In genomic region chr11:134281635-134282034, GRCh38 we compare ENCODE assay signal across 8 cellular contexts. TPM values are rescaled to one million over a fixed set of nuclear protein-coding genes. Genes with fewer than 3 reads are reported as not detected.
A peak's percentile ranks its signal among the peaks of the same experiment; 100 is the strongest.
DNase-seq lines count a peak whose midpoint lies in the region; ATAC-seq and TF ChIP-seq lines count a peak whose summit lies in the region.
"Not testable (repeated sequence)": the region's sequence is repeated elsewhere in the genome, so short reads cannot be mapped to it uniquely, and the experiment has no call there.
"Had no signal": no experiment of that assay in that cellular context is flagged by ENCODE, and none has a peak within 500 bp of the region (broad histone marks: within the 10 kb centered on the region; RNA-seq: fewer than 3 reads in every experiment).

No MANE protein-coding gene starts in this region.

- not testable (repeated sequence) for H3K4me1 ChIP-seq in right cardiac atrium (ENCODE audit: control insufficient read depth, insufficient read depth, low read length); upper lobe of right lung

- 81% methylated on average over 15 of the region's 17 CpGs for WGBS in right cardiac atrium

- H3K36me3 Mint-ChIP-seq in activated naive CD8-positive, alpha-beta T cell treated with anti-CD3 and anti-CD28 coated beads, Interleukin-2, amount 50 U/mL, for 24 hours (ENCODE audit: low read depth); stimulated activated effector memory CD8-positive, alpha-beta T cell treated with anti-CD3 and anti-CD28 coated beads, Interleukin-12 subunit alpha, Interleukin-12 subunit beta, amount 100 ng/mL, for 72 hours: not testable (repeated sequence)

- not testable (repeated sequence) for H3K4me3 Mint-ChIP-seq in activated naive CD8-positive, alpha-beta T cell treated with anti-CD3 and anti-CD28 coated beads, Interleukin-2, amount 50 U/mL, for 24 hours; stimulated activated effector memory CD8-positive, alpha-beta T cell treated with anti-CD3 and anti-CD28 coated beads, Interleukin-12 subunit alpha, Interleukin-12 subunit beta, amount 100 ng/mL, for 72 hours; stimulated activated naive CD8-positive, alpha-beta T cell treated with anti-CD3 and anti-CD28 coated beads, Interleukin-15, amount 100 ng/mL, for 72 hours

- DNase-seq in activated naive CD8-positive, alpha-beta T cell treated with anti-CD3 and anti-CD28 coated beads, Interleukin-2, amount 50 U/mL, for 24 hours; right cardiac atrium; stimulated activated naive CD8-positive, alpha-beta T cell treated with anti-CD3 and anti-CD28 coated beads, Interleukin-15, amount 100 ng/mL, for 72 hours; upper lobe of right lung: not testable (repeated sequence)
- peak; percentile 7 for DNase-seq in ecto neural progenitor cell (ENCODE audit: low spot score)
- DNase-seq in stimulated activated effector memory CD8-positive, alpha-beta T cell treated with anti-CD3 and anti-CD28 coated beads, Interleukin-12 subunit alpha, Interleukin-12 subunit beta, amount 100 ng/mL, for 72 hours (ENCODE audit: low spot score in 2 of 2) = peak in 1 of 2 donors; percentile 38

- not testable (repeated sequence) for H3K4me1 Mint-ChIP-seq in activated naive CD8-positive, alpha-beta T cell treated with anti-CD3 and anti-CD28 coated beads, Interleukin-2, amount 50 U/mL, for 24 hours; stimulated activated effector memory CD8-positive, alpha-beta T cell treated with anti-CD3 and anti-CD28 coated beads, Interleukin-12 subunit alpha, Interleukin-12 subunit beta, amount 100 ng/mL, for 72 hours
- H3K4me1 Mint-ChIP-seq in stimulated activated naive CD8-positive, alpha-beta T cell treated with anti-CD3 and anti-CD28 coated beads, Interleukin-15, amount 100 ng/mL, for 72 hours = peaks cover 23% of the 10 kb centered on the region

- peak; percentile 18 for ATAC-seq in activated naive CD8-positive, alpha-beta T cell treated with anti-CD3 and anti-CD28 coated beads, Interleukin-2, amount 50 U/mL, for 24 hours
- ATAC-seq in right cardiac atrium (peak; percentile 14 to 37), upper lobe of right lung (peak; percentile 29)
- peak; percentile 31 for ATAC-seq in stimulated activated effector memory CD8-positive, alpha-beta T cell treated with anti-CD3 and anti-CD28 coated beads, Interleukin-12 subunit alpha, Interleukin-12 subunit beta, amount 100 ng/mL, for 72 hours
- peak; percentile 54 for ATAC-seq in stimulated activated naive CD8-positive, alpha-beta T cell treated with anti-CD3 and anti-CD28 coated beads, Interleukin-15, amount 100 ng/mL, for 72 hours

- intact Hi-C loops in right cardiac atrium (cut with DNase I); upper lobe of right lung (cut with DNase I): not testable (repeated sequence)

- not testable (repeated sequence) for H3K27ac Mint-ChIP-seq in activated naive CD8-positive, alpha-beta T cell treated with anti-CD3 and anti-CD28 coated beads, Interleukin-2, amount 50 U/mL, for 24 hours; stimulated activated effector memory CD8-positive, alpha-beta T cell treated with anti-CD3 and anti-CD28 coated beads, Interleukin-12 subunit alpha, Interleukin-12 subunit beta, amount 100 ng/mL, for 72 hours; stimulated activated naive CD8-positive, alpha-beta T cell treated with anti-CD3 and anti-CD28 coated beads, Interleukin-15, amount 100 ng/mL, for 72 hours

- not testable (repeated sequence) for H3K36me3 ChIP-seq in upper lobe of right lung

- not testable (repeated sequence) for H3K27me3 ChIP-seq in right cardiac atrium (ENCODE audit: control insufficient read depth, insufficient read depth)
- H3K27me3 ChIP-seq in upper lobe of right lung = peaks cover 38% of the 10 kb centered on the region

- not testable (repeated sequence) for H3K27me3 Mint-ChIP-seq in activated naive CD8-positive, alpha-beta T cell treated with anti-CD3 and anti-CD28 coated beads, Interleukin-2, amount 50 U/mL, for 24 hours; stimulated activated naive CD8-positive, alpha-beta T cell treated with anti-CD3 and anti-CD28 coated beads, Interleukin-15, amount 100 ng/mL, for 72 hours

- H3K4me3 ChIP-seq in right cardiac atrium (ENCODE audit: low read length); upper lobe of right lung: not testable (repeated sequence)

- not testable (repeated sequence) for H3K27ac ChIP-seq in right cardiac atrium (ENCODE audit: low read length); upper lobe of right lung

- not testable (repeated sequence) for H3K9me3 Mint-ChIP-seq in activated naive CD8-positive, alpha-beta T cell treated with anti-CD3 and anti-CD28 coated beads, Interleukin-2, amount 50 U/mL, for 24 hours; stimulated activated effector memory CD8-positive, alpha-beta T cell treated with anti-CD3 and anti-CD28 coated beads, Interleukin-12 subunit alpha, Interleukin-12 subunit beta, amount 100 ng/mL, for 72 hours; stimulated activated naive CD8-positive, alpha-beta T cell treated with anti-CD3 and anti-CD28 coated beads, Interleukin-15, amount 100 ng/mL, for 72 hours

- not testable (repeated sequence) for H3K9me3 ChIP-seq in right cardiac atrium (ENCODE audit: control insufficient read depth, low read length); upper lobe of right lung

- TF ChIP-seq CTCF in upper lobe of right lung (IDR thresholded peaks at IDR 0.05) = not testable (repeated sequence)

RNA-seq across cellular contexts. Expression of gene GLB1L3, which starts 5.5 kb away (rescaled TPM):
- total RNA-seq in right cardiac atrium = not detected
- polyA plus RNA-seq in right cardiac atrium = not detected
- total RNA-seq in upper lobe of right lung = 0.43 TPM
- polyA plus RNA-seq: AG04450, CD14-positive monocyte had no signal

RNA-seq across cellular contexts. Expression of gene ACAD8, which starts 28.3 kb away (rescaled TPM):
- total RNA-seq in right cardiac atrium (10 to 100 TPM; 18.7 to 34.6 (median 27.3) TPM), upper lobe of right lung (44.8 TPM)
- 25.6 TPM for polyA plus RNA-seq in right cardiac atrium

RNA-seq across cellular contexts. Expression of gene THYN1, which starts 28.5 kb away (rescaled TPM):
- 10 to 100 TPM; 35.6 to 51.3 (median 44.2) TPM for total RNA-seq in right cardiac atrium
- polyA plus RNA-seq in right cardiac atrium = 57.0 TPM
- 33.8 TPM for total RNA-seq in upper lobe of right lung

RNA-seq across cellular contexts. Expression of gene GLB1L2, which starts 50.2 kb away (rescaled TPM):
- 1 to 10 TPM in 2 of 4 donors, under 1 TPM in 2; 0.85 to 1.6 (median 1.2) TPM for total RNA-seq in right cardiac atrium
- polyA plus RNA-seq in right cardiac atrium = 0.61 TPM
- total RNA-seq in upper lobe of right lung = 4.9 TPM
- polyA plus RNA-seq: CD14-positive monocyte had no signal

RNA-seq across cellular contexts. Expression of gene VPS26B, which starts 57.2 kb away (rescaled TPM):
- total RNA-seq in right cardiac atrium (10 to 100 TPM; 31.5 to 38.0 (median 35.2) TPM), upper lobe of right lung (37.2 TPM)
- 18.7 TPM for polyA plus RNA-seq in right cardiac atrium
